Comparison of ENCODE assay signal across 8 cellular contexts in genomic region chr11:46242961-46243795, GRCh38. TPM values are rescaled to one million over a fixed set of nuclear protein-coding genes. Genes with fewer than 3 reads are reported as not detected.
DNase-seq lines count a peak whose midpoint lies in the region; ATAC-seq and TF ChIP-seq lines count a peak whose summit lies in the region.

No MANE protein-coding gene starts in this region.

- no peaks in the 10 kb centered on the region for H3K9me3 Mint-ChIP-seq in Caco-2 (ENCODE audit: unreplicated experiment)

- CTCF ChIA-PET in Caco-2 (lab: Charles Lee) = interaction anchor here (0.6 to 9.7 kb wide), 10 partner anchors 9 to 278 kb away, joined by 3 to 181 read pairs (median 5); partner anchors contain the start of genes CHRM4 and CREB3L1

- H3K9ac ChIP-seq in HUES64 (ENCODE audit: low read depth, low read length) (peak overlapping the region; percentile 96), OCI-LY3 (ENCODE audit: low read length) (peak overlapping the region; percentile 82)

- H3K27me3 Mint-ChIP-seq in Caco-2 (ENCODE audit: insufficient read depth, unreplicated experiment) = no peaks in the 10 kb centered on the region

- H3K9me3 ChIP-seq in Caco-2 (no peaks in the 10 kb centered on the region; the same call in 1 of the 2 replicates), HUES64 (ENCODE audit: insufficient read depth, low read depth, low read length) (no peaks in the 10 kb centered on the region), OCI-LY3 (ENCODE audit: insufficient read depth, low read length) (no peaks in the 10 kb centered on the region)

- H3K27me3 ChIP-seq in Caco-2 (replicated peaks; ENCODE audit: control insufficient read depth, insufficient read depth, low read length) (no peaks in the 10 kb centered on the region; the same call in 1 of the 2 replicates), HUES64 (ENCODE audit: insufficient read depth, low read length) (peaks cover 8% of the 10 kb centered on the region), OCI-LY3 (ENCODE audit: low read depth, low read length) (no peaks in the 10 kb centered on the region)

- peak; percentile 87 for ATAC-seq in GM21423 (IDR thresholded peaks at IDR 0.05; ENCODE audit: unreplicated experiment)

- H3K4me3 ChIP-seq in Caco-2 (ENCODE audit: low read depth, low read length) = peak overlapping the region; percentile 56
- H3K4me3 ChIP-seq in HUES64 (ENCODE audit: low read length) = peak overlapping the region; percentile 66
- H3K4me3 ChIP-seq in OCI-LY3 (ENCODE audit: low read length) = peak overlapping the region; percentile 89

- H3K27ac ChIP-seq in HUES64 (ENCODE audit: low read depth, low read length) = peak overlapping the region; percentile 97
- peak overlapping the region; percentile 33 for H3K27ac ChIP-seq in OCI-LY3 (ENCODE audit: low read length)

- H3K36me3 ChIP-seq in Caco-2 (ENCODE audit: control insufficient read depth, insufficient read depth, low read length) (no peaks in the 10 kb centered on the region), HUES64 (ENCODE audit: insufficient read depth, low read length) (no peaks in the 10 kb centered on the region), OCI-LY3 (replicated peaks; ENCODE audit: low read depth, low read length) (no peaks in the 10 kb centered on the region)

- TSS peak; percentile 99 for BruUV-seq in Caco-2 (replicated peaks; lab: Mats Ljungman, UMichigan)

- WGBS in HUES64 = 2% methylated on average over 46 of the region's 46 CpGs

- intact Hi-C loops in Caco-2 (cut with micrococcal nuclease; ENCODE audit: unreplicated experiment) = loop anchor here (5.0 kb wide), 1 partner anchor 124 kb away; no protein-coding TSS in a partner anchor

- H2AFZ ChIP-seq in OCI-LY3 (ENCODE audit: low read depth, low read length) = peak overlapping the region; percentile 96

- H3K36me3 Mint-ChIP-seq in Caco-2 (ENCODE audit: insufficient read depth, unreplicated experiment) = peaks cover 17% of the 10 kb centered on the region

- H3K4me1 ChIP-seq in Caco-2 (peaks cover 14% of the 10 kb centered on the region), HUES64 (ENCODE audit: insufficient read depth, low read length) (peaks cover 33% of the 10 kb centered on the region), OCI-LY3 (ENCODE audit: low read length) (peaks cover 24% of the 10 kb centered on the region)

- no peaks in the 10 kb centered on the region for H3K79me2 ChIP-seq in OCI-LY3 (ENCODE audit: low read length)

- H3K4me3 Mint-ChIP-seq in Caco-2 (ENCODE audit: unreplicated experiment) = peak overlapping the region; percentile 92

- peak overlapping the region; percentile 89 for H3K4me2 ChIP-seq in OCI-LY3 (ENCODE audit: low read length)

- H4K20me1 ChIP-seq in OCI-LY3 (ENCODE audit: insufficient read depth, low read length) = no peaks in the 10 kb centered on the region

- H3K4me1 Mint-ChIP-seq in Caco-2 (ENCODE audit: low read depth, unreplicated experiment) = peaks cover 42% of the 10 kb centered on the region

- POLR2A ChIA-PET in Caco-2 (lab: Charles Lee) = interaction anchor here (0.5 to 2.8 kb wide), 25 partner anchors 9 to 598 kb away, joined by 3 to 23 read pairs (median 5); partner anchors contain the start of genes CHRM4, CREB3L1 and DGKZ

- TF ChIP-seq CTCF in Caco-2 (IDR thresholded peaks at IDR 0.05; ENCODE audit: insufficient read depth in 1 of 2, low read depth in 1 of 2, low read length in 1 of 2, severe bottlenecking in 1 of 2, unreplicated experiment in 1 of 2) = no peak
- TF ChIP-seq CTCF in OCI-LY3 (IDR thresholded peaks at IDR 0.05; ENCODE audit: low read depth, low read length) = no peak

- H3K27ac Mint-ChIP-seq in Caco-2 (ENCODE audit: unreplicated experiment) = peak overlapping the region; percentile 99

- DNase-seq in Caco-2 = peak; percentile 95 to 98
- peak; percentile 83 for DNase-seq in activated T-cell treated with anti-CD3 and anti-CD28 coated beads for 1 hour (ENCODE audit: low read depth)
- DNase-seq in epidermal melanocyte (ENCODE audit: insufficient read length, low spot score) = peak; percentile 91
- DNase-seq in middle frontal gyrus (ENCODE audit: extremely low spot score, low spot score) = peak; percentile 72
- peak; percentile 71 to 78 for DNase-seq in stimulated activated CD8-positive, alpha-beta memory T cell treated with anti-CD3 and anti-CD28 coated beads, Interleukin-15, amount 100 ng/mL, for 4 hours (ENCODE audit: low read depth in 2 of 2)

RNA-seq across cellular contexts. Expression of gene CREB3L1, which starts 34.3 kb away (rescaled TPM):
- total RNA-seq in Caco-2 (2022) = 24.9 and 29.5 TPM in 2 replicates
- polyA plus RNA-seq in HUES64 (2013, experiment 1 of 2) = 4.6 TPM
- polyA plus RNA-seq in HUES64 (2013, experiment 2 of 2) = 9.1 TPM

Comparison
In these comparisons a context has a peak if more than half of its experiments do, and no peak if none do; other contexts are left out.
1. Peak in every context shown above with its lines: DNase-seq, ATAC-seq, H3K4me3 ChIP-seq and H3K27ac ChIP-seq.